In the genomic region with DNA sequence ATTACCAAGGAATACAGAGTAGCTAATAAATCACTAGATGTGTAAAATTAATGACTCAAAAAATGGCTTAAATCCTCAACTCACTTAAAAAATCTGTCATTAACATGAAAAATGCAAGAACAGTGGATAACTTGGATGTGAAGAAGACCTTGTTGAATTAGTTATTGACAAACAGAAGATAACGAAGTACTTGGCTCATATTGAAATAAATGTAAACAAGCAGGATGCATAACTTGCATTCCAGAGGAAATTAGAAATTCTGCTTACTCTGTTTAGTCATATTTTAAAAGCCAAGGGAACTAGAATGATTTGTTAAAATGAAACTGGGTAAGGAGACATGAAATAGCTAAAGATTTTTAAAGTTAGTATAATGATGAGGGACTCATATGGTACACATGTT, we compare ENCODE assay signal across 19 cellular contexts.
A peak's percentile ranks its signal among the peaks of the same experiment; 100 is the strongest.
DNase-seq lines count a peak whose midpoint lies in the region; ATAC-seq and TF ChIP-seq lines count a peak whose summit lies in the region.
"Had no signal": no experiment of that assay in that cellular context is flagged by ENCODE, and none has a peak within 500 bp of the region (broad histone marks: within the 10 kb centered on the region; RNA-seq: fewer than 3 reads in every experiment).

No MANE protein-coding gene starts in this region.

- H3K9me2 ChIP-seq in SK-N-SH (no peaks in the 10 kb centered on the region), SU-DHL-6 (replicated peaks; ENCODE audit: insufficient read depth, low read length) (no peaks in the 10 kb centered on the region)

- H3K27ac ChIP-seq in SK-N-SH (ENCODE audit: low read depth in 2 of 2, low read length in 1 of 2) (no peak overlapping the region), SU-DHL-6 (ENCODE audit: low read depth, low read length) (no peak overlapping the region), fibroblast of lung (ENCODE audit: insufficient read depth, low read length) (no peak overlapping the region)
- H3K27ac ChIP-seq: KMS-11 had no signal

- intact Hi-C loops in activated T-helper 2 cell treated with anti-CD3 and anti-CD28 coated beads, Interferon-gamma antibody, Interleukin-2, Interleukin-4, amounts not matched to agents 10 μg/mL and 5 μg/mL and 100 μg/mL, durations not matched to agents 14 hours and 24 hours and 36 hours (cut with micrococcal nuclease), result no loop called here

- CTCF ChIA-PET in SK-N-SH (lab: Yijun Ruan, JAX), result no interaction called here

- H3K79me2 ChIP-seq in SK-N-SH (ENCODE audit: insufficient read depth) (no peaks in the 10 kb centered on the region), SU-DHL-6 (ENCODE audit: insufficient read depth, low read length) (no peaks in the 10 kb centered on the region), fibroblast of lung (ENCODE audit: control insufficient read depth, insufficient read depth, low read length) (no peaks in the 10 kb centered on the region)

- peaks cover 46% of the 10 kb centered on the region for H3K9me3 Mint-ChIP-seq in activated T-helper 2 cell treated with anti-CD3 and anti-CD28 coated beads, Interferon-gamma antibody, Interleukin-2, Interleukin-4, amounts not matched to agents 10 μg/mL and 5 μg/mL and 100 μg/mL, durations not matched to agents 14 hours and 24 hours and 36 hours

- TF ChIP-seq CTCF in SK-N-SH (IDR thresholded peaks at IDR 0.05) (no peak), SU-DHL-6 (IDR thresholded peaks at IDR 0.05; ENCODE audit: insufficient read depth, low read length, poor library complexity, severe bottlenecking) (no peak), fibroblast of lung (conservative IDR thresholded peaks at IDR 0.05 in 1 of 2, IDR thresholded peaks at IDR 0.05 in 1 of 2; ENCODE audit: low read depth in 1 of 2, low read length in 2 of 2) (no peak)

- H3K4me1 ChIP-seq in SK-N-SH (ENCODE audit: control insufficient read depth in 1 of 2, insufficient read depth in 2 of 2, low read depth in 1 of 2, low read length in 1 of 2) (no peaks in the 10 kb centered on the region; a peak in 1 of 4 replicates), fibroblast of lung (ENCODE audit: control insufficient read depth, extremely low read depth, insufficient read depth, low read length) (no peaks in the 10 kb centered on the region)

- no peaks in the 10 kb centered on the region for H3K4me1 Mint-ChIP-seq in activated T-helper 2 cell treated with anti-CD3 and anti-CD28 coated beads, Interferon-gamma antibody, Interleukin-2, Interleukin-4, amounts not matched to agents 10 μg/mL and 5 μg/mL and 100 μg/mL, durations not matched to agents 14 hours and 24 hours and 36 hours (ENCODE audit: low read depth)
- H3K4me1 Mint-ChIP-seq: B cell had no signal

- H3K27ac Mint-ChIP-seq in activated T-helper 2 cell treated with anti-CD3 and anti-CD28 coated beads, Interferon-gamma antibody, Interleukin-2, Interleukin-4, amounts not matched to agents 10 μg/mL and 5 μg/mL and 100 μg/mL, durations not matched to agents 14 hours and 24 hours and 36 hours, result no peak overlapping the region
- H3K27ac Mint-ChIP-seq: B cell had no signal

- H3K36me3 ChIP-seq in SK-N-SH (replicated peaks in 1 of 2; ENCODE audit: control insufficient read depth in 1 of 2, insufficient read depth in 2 of 2, low read length in 1 of 2) (no peaks in the 10 kb centered on the region), SU-DHL-6 (ENCODE audit: low read length) (no peaks in the 10 kb centered on the region; the same call in 1 of the 2 replicates), fibroblast of lung (ENCODE audit: control insufficient read depth, insufficient read depth, low read length) (no peaks in the 10 kb centered on the region)

- no peak overlapping the region for H3K4me3 ChIP-seq in SK-N-SH (ENCODE audit: low read depth in 2 of 2, low read length in 1 of 2)
- no peak overlapping the region for H3K4me3 ChIP-seq in SU-DHL-6 (ENCODE audit: insufficient read depth, low read length, poor library complexity, severe bottlenecking)
- no peak overlapping the region for H3K4me3 ChIP-seq in fibroblast of lung (replicated peaks in 1 of 4; ENCODE audit: control extremely low read depth in 1 of 4, insufficient read depth in 1 of 4, low read depth in 3 of 4, low read length in 4 of 4)

- H3K9me3 ChIP-seq in SK-N-SH, result no peaks in the 10 kb centered on the region
- no peaks in the 10 kb centered on the region for H3K9me3 ChIP-seq in SU-DHL-6 (ENCODE audit: insufficient read depth, low read length)
- no peaks in the 10 kb centered on the region for H3K9me3 ChIP-seq in fibroblast of lung (ENCODE audit: control insufficient read depth, insufficient read depth, low read depth, low read length)

- POLR2A ChIA-PET in SK-N-SH (lab: Yijun Ruan, JAX), result no interaction called here

- ATAC-seq in SK-N-SH treated with all-trans-retinoic acid at 6 μM for 48 hours (no peak), HG03039 (IDR thresholded peaks at IDR 0.05; ENCODE audit: unreplicated experiment) (no peak)
- ATAC-seq: HCT116, Right ventricle myocardium inferior had no signal

- TF ChIP-seq EP300 in SK-N-SH (IDR thresholded peaks at IDR 0.05; ENCODE audit: borderline replicate concordance in 1 of 2, low read depth in 1 of 2, low read length in 1 of 2), result no peak

- no peak for TF ChIP-seq RAD21 in SK-N-SH (IDR thresholded peaks at IDR 0.05; ENCODE audit: low read length)

- no peak overlapping the region for H3K4me3 Mint-ChIP-seq in activated T-helper 2 cell treated with anti-CD3 and anti-CD28 coated beads, Interferon-gamma antibody, Interleukin-2, Interleukin-4, amounts not matched to agents 10 μg/mL and 5 μg/mL and 100 μg/mL, durations not matched to agents 14 hours and 24 hours and 36 hours (ENCODE audit: low read depth)
- H3K4me3 Mint-ChIP-seq: B cell had no signal

- H3K4me2 ChIP-seq in SK-N-SH (no peak overlapping the region), SU-DHL-6 (ENCODE audit: low read depth, low read length, poor library complexity, severe bottlenecking) (no peak overlapping the region), fibroblast of lung (ENCODE audit: extremely low read depth, insufficient read depth, low read length) (no peak overlapping the region)
- H3K4me2 ChIP-seq: KMS-11 had no signal

- H4K20me1 ChIP-seq in SK-N-SH (ENCODE audit: insufficient read depth) (no peaks in the 10 kb centered on the region), SU-DHL-6 (ENCODE audit: low read depth, low read length) (no peaks in the 10 kb centered on the region), fibroblast of lung (ENCODE audit: control insufficient read depth, extremely low read depth, insufficient read depth, low read length) (no peaks in the 10 kb centered on the region)

- H2AFZ ChIP-seq in SK-N-SH (ENCODE audit: low read depth), result 0 out of 2 replicates have a peak overlapping the region, but pooled peaks have one; percentile 7
- H2AFZ ChIP-seq in SU-DHL-6 (ENCODE audit: low read depth, low read length, severe bottlenecking), result peak overlapping the region; percentile 68
- H2AFZ ChIP-seq in fibroblast of lung (ENCODE audit: low read length), result no peak overlapping the region

- 85% methylated on average over 1 of the region's 1 CpG for WGBS in SK-N-SH (ENCODE audit: low lambda C conversion rate)

- H3K36me3 Mint-ChIP-seq in activated T-helper 2 cell treated with anti-CD3 and anti-CD28 coated beads, Interferon-gamma antibody, Interleukin-2, Interleukin-4, amounts not matched to agents 10 μg/mL and 5 μg/mL and 100 μg/mL, durations not matched to agents 14 hours and 24 hours and 36 hours (ENCODE audit: low read depth), result no peaks in the 10 kb centered on the region

- H3K9ac ChIP-seq in SK-N-SH (no peak overlapping the region), SU-DHL-6 (ENCODE audit: low read length) (no peak overlapping the region), fibroblast of lung (ENCODE audit: insufficient read depth, low read length) (no peak overlapping the region)
- H3K9ac ChIP-seq: KMS-11 had no signal

- no peak for DNase-seq in SK-N-SH
- DNase-seq in fibroblast of lung (ENCODE audit: low read depth in 2 of 2), result peak; percentile 0 to 3
- no peak for DNase-seq in NOMO-1 treated with DMSO at 0.1 percent for 48 hours (lab: John Stamatoyannopoulos, UW; ENCODE audit: unreplicated experiment)
- no peak for DNase-seq in occipital lobe (lab: John Stamatoyannopoulos, UW)
- DNase-seq in activated T-helper 2 cell treated with anti-CD3 and anti-CD28 coated beads, Interferon-gamma antibody, Interleukin-2, Interleukin-4, amounts not matched to agents 10 μg/mL and 5 μg/mL and 100 μg/mL, durations not matched to agents 14 hours and 24 hours and 36 hours (ENCODE audit: low spot score), result no peak
- DNase-seq: 8988T, DMS79 treated with DMSO at 0.1 percent for 48 hours, GDM1, NCI-H146, NCI-H2029 treated with DMSO at 0.1 percent for 48 hours, NCI-H2171, NCI-H526 had no signal

- H3F3A ChIP-seq in SK-N-SH (replicated peaks; ENCODE audit: insufficient read depth) (no peaks in the 10 kb centered on the region), SU-DHL-6 (ENCODE audit: insufficient read depth) (no peaks in the 10 kb centered on the region)

- no peaks in the 10 kb centered on the region for H3K27me3 ChIP-seq in SK-N-SH (ENCODE audit: insufficient read depth)
- no peaks in the 10 kb centered on the region for H3K27me3 ChIP-seq in SU-DHL-6 (ENCODE audit: low read length)
- H3K27me3 ChIP-seq in fibroblast of lung (ENCODE audit: control insufficient read depth, insufficient read depth, low read length), result no peaks in the 10 kb centered on the region

- no peaks in the 10 kb centered on the region for H3K27me3 Mint-ChIP-seq in activated T-helper 2 cell treated with anti-CD3 and anti-CD28 coated beads, Interferon-gamma antibody, Interleukin-2, Interleukin-4, amounts not matched to agents 10 μg/mL and 5 μg/mL and 100 μg/mL, durations not matched to agents 14 hours and 24 hours and 36 hours (ENCODE audit: low read depth)
- H3K27me3 Mint-ChIP-seq: B cell had no signal

TF ChIP-seq in SK-N-SH, 30 proteins besides CTCF, POLR2A, EP300 and RAD21 (continues in another document):
- no peak for TF ChIP-seq YY1 (IDR thresholded peaks at IDR 0.05; ENCODE audit: low read depth)
- no peak for TF ChIP-seq SMC3 (IDR thresholded peaks at IDR 0.05; ENCODE audit: low read depth, low read length)
- no peak for TF ChIP-seq SIN3A (IDR thresholded peaks at IDR 0.05; ENCODE audit: borderline replicate concordance, low read depth, low read length)
- TF ChIP-seq TAF1 (IDR thresholded peaks at IDR 0.05; ENCODE audit: borderline replicate concordance, low read depth, low read length), result no peak

TF ChIP-seq in SK-N-SH treated with all-trans-retinoic acid at 6 μM for 48 hours, 23 proteins besides CTCF, POLR2A, EP300 and RAD21:
- TF ChIP-seq, protein P1, sequence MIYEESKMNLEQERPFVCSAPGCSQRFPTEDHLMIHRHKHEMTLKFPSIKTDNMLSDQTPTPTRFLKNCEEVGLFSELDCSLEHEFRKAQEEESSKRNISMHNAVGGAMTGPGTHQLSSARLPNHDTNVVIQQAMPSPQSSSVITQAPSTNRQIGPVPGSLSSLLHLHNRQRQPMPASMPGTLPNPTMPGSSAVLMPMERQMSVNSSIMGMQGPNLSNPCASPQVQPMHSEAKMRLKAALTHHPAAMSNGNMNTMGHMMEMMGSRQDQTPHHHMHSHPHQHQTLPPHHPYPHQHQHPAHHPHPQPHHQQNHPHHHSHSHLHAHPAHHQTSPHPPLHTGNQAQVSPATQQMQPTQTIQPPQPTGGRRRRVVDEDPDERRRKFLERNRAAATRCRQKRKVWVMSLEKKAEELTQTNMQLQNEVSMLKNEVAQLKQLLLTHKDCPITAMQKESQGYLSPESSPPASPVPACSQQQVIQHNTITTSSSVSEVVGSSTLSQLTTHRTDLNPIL (CRISPR knock-in tag; IDR thresholded peaks at IDR 0.05; ENCODE audit: low read depth), result no peak

Comparison
In these comparisons a context has a peak if more than half of its experiments do, and no peak if none do; other contexts are left out.
1. DNase-seq: peak in fibroblast of lung (2 of 2); none in SK-N-SH (single experiment), NOMO-1 treated with DMSO at 0.1 percent for 48 hours (single experiment), occipital lobe (single experiment) and activated T-helper 2 cell treated with anti-CD3 and anti-CD28 coated beads, Interferon-gamma antibody, Interleukin-2, Interleukin-4, amounts not matched to agents 10 μg/mL and 5 μg/mL and 100 μg/mL, durations not matched to agents 14 hours and 24 hours and 36 hours (single experiment).